In the genomic region with DNA sequence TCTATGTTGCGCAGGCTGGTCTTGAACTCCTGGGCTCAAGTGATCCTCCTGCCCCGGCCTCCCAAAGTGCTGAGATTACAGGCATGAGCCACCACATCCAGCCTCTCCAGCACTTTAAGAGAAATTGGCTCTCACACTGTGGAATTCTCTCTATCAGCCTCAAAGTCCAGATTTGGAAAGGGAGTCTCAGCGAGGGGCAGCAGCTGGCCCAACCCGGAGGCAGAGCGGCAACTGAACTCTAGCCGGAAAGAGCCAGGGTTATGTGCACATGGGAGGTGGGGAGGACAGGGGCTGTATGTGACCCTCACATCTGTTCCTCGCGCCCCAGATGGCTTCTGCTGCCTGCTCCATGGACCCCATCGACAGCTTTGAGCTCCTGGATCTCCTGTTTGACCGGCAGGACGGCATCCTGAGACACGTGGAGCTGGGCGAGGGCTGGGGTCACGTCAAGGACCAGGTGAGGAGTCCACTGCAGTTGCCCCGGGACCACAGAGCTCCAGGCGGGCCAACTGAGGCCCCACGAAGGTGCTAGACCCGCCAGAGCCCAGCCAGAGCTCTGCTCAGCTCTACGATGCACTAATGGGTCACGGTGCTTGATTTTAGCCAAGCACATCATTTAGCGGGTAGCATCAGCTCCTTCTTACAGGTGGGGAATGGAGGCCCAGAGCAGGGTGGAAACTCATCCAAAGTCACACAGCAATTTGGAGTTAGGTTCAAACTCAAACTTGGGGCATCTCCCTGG, we compare ENCODE assay signal across 1 cellular context.
A peak's percentile ranks its signal among the peaks of the same experiment; 100 is the strongest.
TF ChIP-seq lines count a peak whose summit lies in the region.

No MANE protein-coding gene starts in this region.

TF ChIP-seq in HepG2, 621 proteins besides CTCF, POLR2A, EP300 and RAD21:
- TF ChIP-seq ZNF768 (CRISPR knock-in tag; IDR thresholded peaks at IDR 0.05), result peak; percentile 53; the same call in 1 of the 2 replicates
- TF ChIP-seq, protein P1, sequence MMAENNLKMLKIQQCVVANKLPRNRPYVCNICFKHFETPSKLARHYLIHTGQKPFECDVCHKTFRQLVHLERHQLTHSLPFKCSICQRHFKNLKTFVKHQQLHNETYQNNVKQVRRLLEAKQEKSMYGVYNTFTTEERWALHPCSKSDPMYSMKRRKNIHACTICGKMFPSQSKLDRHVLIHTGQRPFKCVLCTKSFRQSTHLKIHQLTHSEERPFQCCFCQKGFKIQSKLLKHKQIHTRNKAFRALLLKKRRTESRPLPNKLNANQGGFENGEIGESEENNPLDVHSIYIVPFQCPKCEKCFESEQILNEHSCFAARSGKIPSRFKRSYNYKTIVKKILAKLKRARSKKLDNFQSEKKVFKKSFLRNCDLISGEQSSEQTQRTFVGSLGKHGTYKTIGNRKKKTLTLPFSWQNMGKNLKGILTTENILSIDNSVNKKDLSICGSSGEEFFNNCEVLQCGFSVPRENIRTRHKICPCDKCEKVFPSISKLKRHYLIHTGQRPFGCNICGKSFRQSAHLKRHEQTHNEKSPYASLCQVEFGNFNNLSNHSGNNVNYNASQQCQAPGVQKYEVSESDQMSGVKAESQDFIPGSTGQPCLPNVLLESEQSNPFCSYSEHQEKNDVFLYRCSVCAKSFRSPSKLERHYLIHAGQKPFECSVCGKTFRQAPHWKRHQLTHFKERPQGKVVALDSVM (CRISPR knock-in tag; IDR thresholded peaks at IDR 0.05), result peak; percentile 74
- TF ChIP-seq, protein P2, sequence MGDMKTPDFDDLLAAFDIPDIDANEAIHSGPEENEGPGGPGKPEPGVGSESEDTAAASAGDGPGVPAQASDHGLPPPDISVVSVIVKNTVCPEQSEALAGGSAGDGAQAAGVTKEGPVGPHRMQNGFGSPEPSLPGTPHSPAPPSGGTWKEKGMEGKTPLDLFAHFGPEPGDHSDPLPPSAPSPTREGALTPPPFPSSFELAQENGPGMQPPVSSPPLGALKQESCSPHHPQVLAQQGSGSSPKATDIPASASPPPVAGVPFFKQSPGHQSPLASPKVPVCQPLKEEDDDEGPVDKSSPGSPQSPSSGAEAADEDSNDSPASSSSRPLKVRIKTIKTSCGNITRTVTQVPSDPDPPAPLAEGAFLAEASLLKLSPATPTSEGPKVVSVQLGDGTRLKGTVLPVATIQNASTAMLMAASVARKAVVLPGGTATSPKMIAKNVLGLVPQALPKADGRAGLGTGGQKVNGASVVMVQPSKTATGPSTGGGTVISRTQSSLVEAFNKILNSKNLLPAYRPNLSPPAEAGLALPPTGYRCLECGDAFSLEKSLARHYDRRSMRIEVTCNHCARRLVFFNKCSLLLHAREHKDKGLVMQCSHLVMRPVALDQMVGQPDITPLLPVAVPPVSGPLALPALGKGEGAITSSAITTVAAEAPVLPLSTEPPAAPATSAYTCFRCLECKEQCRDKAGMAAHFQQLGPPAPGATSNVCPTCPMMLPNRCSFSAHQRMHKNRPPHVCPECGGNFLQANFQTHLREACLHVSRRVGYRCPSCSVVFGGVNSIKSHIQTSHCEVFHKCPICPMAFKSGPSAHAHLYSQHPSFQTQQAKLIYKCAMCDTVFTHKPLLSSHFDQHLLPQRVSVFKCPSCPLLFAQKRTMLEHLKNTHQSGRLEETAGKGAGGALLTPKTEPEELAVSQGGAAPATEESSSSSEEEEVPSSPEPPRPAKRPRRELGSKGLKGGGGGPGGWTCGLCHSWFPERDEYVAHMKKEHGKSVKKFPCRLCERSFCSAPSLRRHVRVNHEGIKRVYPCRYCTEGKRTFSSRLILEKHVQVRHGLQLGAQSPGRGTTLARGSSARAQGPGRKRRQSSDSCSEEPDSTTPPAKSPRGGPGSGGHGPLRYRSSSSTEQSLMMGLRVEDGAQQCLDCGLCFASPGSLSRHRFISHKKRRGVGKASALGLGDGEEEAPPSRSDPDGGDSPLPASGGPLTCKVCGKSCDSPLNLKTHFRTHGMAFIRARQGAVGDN (CRISPR knock-in tag; IDR thresholded peaks at IDR 0.05), result peak; percentile 40; the same call in 1 of the 2 replicates
- TF ChIP-seq ZNF891 (CRISPR knock-in tag; IDR thresholded peaks at IDR 0.05), result peak; percentile 40; the same call in 1 of the 2 replicates
- TF ChIP-seq FOXM1 (CRISPR knock-in tag; IDR thresholded peaks at IDR 0.05), result no peak
- no peak for TF ChIP-seq RORA (CRISPR knock-in tag; IDR thresholded peaks at IDR 0.05)
